Comparison of ENCODE assay signal across 11 cellular contexts in genomic region chr9:121750715-121751623, GRCh38.
DNase-seq lines count a peak whose midpoint lies in the region; ATAC-seq and TF ChIP-seq lines count a peak whose summit lies in the region.
"Had no signal": no experiment of that assay in that cellular context is flagged by ENCODE, and none has a peak within 500 bp of the region (broad histone marks: within the 10 kb centered on the region; RNA-seq: fewer than 3 reads in every experiment).

No MANE protein-coding gene starts in this region.

- no peak overlapping the region for H3K23ac ChIP-seq in trophoblast cell (ENCODE audit: low read length)

- no peaks in the 10 kb centered on the region for H3K9me3 ChIP-seq in left ventricle myocardium inferior (replicated peaks)
- peaks cover 1% of the 10 kb centered on the region for H3K9me3 ChIP-seq in trophoblast cell (ENCODE audit: insufficient read depth, low read depth, low read length)

- H3K27me3 ChIP-seq in left ventricle myocardium inferior (ENCODE audit: low read depth) (no peaks in the 10 kb centered on the region), trophoblast cell (ENCODE audit: insufficient read depth, low read length) (no peaks in the 10 kb centered on the region)

- H4K8ac ChIP-seq in trophoblast cell (ENCODE audit: low read depth, low read length) = no peak overlapping the region

- no peak overlapping the region for H3K14ac ChIP-seq in trophoblast cell (ENCODE audit: low read length)

- DNase-seq in left ventricle myocardium inferior (no peak), left ventricle myocardium superior (no peak), head of caudate nucleus (peak; percentile 44 to 92 (median 84)), trophoblast cell (no peak), NCI-H1694 treated with DMSO at 0.1 percent for 48 hours (lab: John Stamatoyannopoulos, UW) (no peak)
- DNase-seq: activated CD4-positive, alpha-beta T cell treated with anti-CD3 and anti-CD28 coated beads for 4 hours; effector CD4-positive, alpha-beta T cell had no signal

- H2AFZ ChIP-seq in trophoblast cell (ENCODE audit: insufficient read depth, low read length, poor library complexity) = no peak overlapping the region

- no peak for TF ChIP-seq CTCF in left ventricle myocardium inferior (IDR thresholded peaks at IDR 0.05; ENCODE audit: borderline replicate concordance)

- no CpG with 5 or more reads among the region's 17 CpGs for WGBS in trophoblast cell (ENCODE audit: extremely low coverage, insufficient coverage, insufficient read length)

- no peak overlapping the region for H2BK5ac ChIP-seq in trophoblast cell (ENCODE audit: low read depth, low read length, poor library complexity)

- intact Hi-C loops in left ventricle myocardium inferior (cut with micrococcal nuclease) = no loop called here
- intact Hi-C loops in left ventricle myocardium superior (cut with micrococcal nuclease) = no loop called here
- intact Hi-C loops in head of caudate nucleus (cut with DNase I) = no loop called here

- ATAC-seq in left ventricle myocardium superior (no peak), GM18870 (IDR thresholded peaks at IDR 0.05; ENCODE audit: unreplicated experiment) (no peak), HG03039 (IDR thresholded peaks at IDR 0.05; ENCODE audit: unreplicated experiment) (no peak), HG02970 (IDR thresholded peaks at IDR 0.05; ENCODE audit: low FRiP score, unreplicated experiment) (no peak)
- ATAC-seq: K562 had no signal

- peak overlapping the region; percentile 26 for H3K18ac ChIP-seq in trophoblast cell (ENCODE audit: low read length)

- H2BK12ac ChIP-seq in trophoblast cell (ENCODE audit: low read length) = no peak overlapping the region

- H2BK120ac ChIP-seq in trophoblast cell (ENCODE audit: insufficient read depth, low read length, poor library complexity) = no peak overlapping the region

- H3K27ac ChIP-seq in left ventricle myocardium inferior (replicated peaks) (peak overlapping the region; percentile 99), trophoblast cell (ENCODE audit: low read depth, low read length) (no peak overlapping the region)

- H2AK5ac ChIP-seq in trophoblast cell (ENCODE audit: low read length) = no peak overlapping the region

- H4K91ac ChIP-seq in trophoblast cell (ENCODE audit: low read depth, low read length) = no peak overlapping the region

- no peak overlapping the region for H3K4ac ChIP-seq in trophoblast cell (ENCODE audit: low read depth, low read length)

- H3K36me3 ChIP-seq in left ventricle myocardium inferior (no peaks in the 10 kb centered on the region), trophoblast cell (ENCODE audit: control insufficient read depth in 1 of 2, insufficient read depth in 2 of 2, low read length in 2 of 2) (no peaks in the 10 kb centered on the region)

- H3K4me3 ChIP-seq in left ventricle myocardium inferior = no peak overlapping the region
- no peak overlapping the region for H3K4me3 ChIP-seq in trophoblast cell (ENCODE audit: low read depth, low read length)
- H3K4me3 ChIP-seq: K562 had no signal

- no peak overlapping the region for H4K12ac ChIP-seq in trophoblast cell (ENCODE audit: low read depth, low read length)

- H3K79me1 ChIP-seq in trophoblast cell (ENCODE audit: low read length) = peaks cover 4% of the 10 kb centered on the region

- H3K4me1 ChIP-seq in left ventricle myocardium inferior = peaks cover 100% of the 10 kb centered on the region
- peaks cover 30 to 32% of the 10 kb centered on the region in 2 experiments for H3K4me1 ChIP-seq in trophoblast cell (ENCODE audit: control insufficient read depth in 1 of 2, insufficient read depth in 2 of 2, low read length in 2 of 2)

- H3K9ac ChIP-seq in trophoblast cell (ENCODE audit: low read length) = no peak overlapping the region

- H3K79me2 ChIP-seq in trophoblast cell (ENCODE audit: control insufficient read depth, insufficient read depth, low read length, poor library complexity) = no peaks in the 10 kb centered on the region

- no peak overlapping the region for H3K4me2 ChIP-seq in trophoblast cell (ENCODE audit: low read length)

Comparison
In these comparisons a context has a peak if more than half of its experiments do, and no peak if none do; other contexts are left out.
1. DNase-seq: peak in head of caudate nucleus (42 of 42); none in left ventricle myocardium inferior (single experiment), left ventricle myocardium superior (single experiment), trophoblast cell (0 of 2) and NCI-H1694 treated with DMSO at 0.1 percent for 48 hours (single experiment).